ENCODE assay signal across 8 cellular contexts in genomic region chr10:90871761-90872647, GRCh38. TPM values are rescaled to one million over a fixed set of nuclear protein-coding genes. Genes with fewer than 3 reads are reported as not detected.
DNase-seq lines count a peak whose midpoint lies in the region; ATAC-seq and TF ChIP-seq lines count a peak whose summit lies in the region.

TSS of gene RPP30 (plus strand) at chr10:90871974. CDS start at chr10:90871987, 13 bp downstream.

- H3K27ac ChIP-seq in DND-41 (ENCODE audit: low read length) = peak within 1 kb of the TSS; percentile 72
- peak within 1 kb of the TSS; percentile 77 for H3K27ac ChIP-seq in RWPE1

- peaks cover 17% of the 10 kb centered on the region for H3K36me3 ChIP-seq in DND-41 (ENCODE audit: insufficient read depth, low read length)

- TF ChIP-seq CTCF in DND-41 (IDR thresholded peaks at IDR 0.05; ENCODE audit: borderline replicate concordance, extremely low read depth, low read length, poor library complexity, severe bottlenecking) (no peak), RWPE1 (conservative IDR thresholded peaks at IDR 0.05; ENCODE audit: low read depth) (no peak), fibroblast of mammary gland (conservative IDR thresholded peaks at IDR 0.05; ENCODE audit: control insufficient read depth, insufficient read depth, low read depth, low read length) (no peak)

- H3K4me1 ChIP-seq in DND-41 (ENCODE audit: insufficient read depth, low read length) = peaks cover 32% of the 10 kb centered on the region

- peaks cover 10% of the 10 kb centered on the region for H3K9me3 Mint-ChIP-seq in activated T-helper 2 cell treated with anti-CD3 and anti-CD28 coated beads, Interferon-gamma antibody, Interleukin-2, Interleukin-4, amounts not matched to agents 10 μg/mL and 5 μg/mL and 100 μg/mL, durations not matched to agents 14 hours and 24 hours and 36 hours
- H3K9me3 Mint-ChIP-seq in naive thymus-derived CD8-positive, alpha-beta T cell = peaks cover 0 to 7% (median 0%) of the 10 kb centered on the region in 9 donors

- H3K4me2 ChIP-seq in DND-41 (ENCODE audit: insufficient read depth, low read length) = peak within 1 kb of the TSS; percentile 84

- POLR2A ChIA-PET in RWPE1 (lab: Yijun Ruan, JAX; ENCODE audit: low non-redundant PET) = interaction anchor here (0.6 kb wide), 1 partner anchor 1024 kb away, joined by 4 read pairs; no protein-coding TSS in a partner anchor
- POLR2A ChIA-PET in naive thymus-derived CD8-positive, alpha-beta T cell (lab: Charles Lee) = interaction anchor here (1.4 kb wide), 1 partner anchor 292 kb away, joined by 5 read pairs; no protein-coding TSS in a partner anchor

- intact Hi-C loops in activated T-helper 2 cell treated with anti-CD3 and anti-CD28 coated beads, Interferon-gamma antibody, Interleukin-2, Interleukin-4, amounts not matched to agents 10 μg/mL and 5 μg/mL and 100 μg/mL, durations not matched to agents 14 hours and 24 hours and 36 hours (cut with micrococcal nuclease) = loop anchor here (1.0 to 5.0 kb wide), 9 partner anchors 13 to 1170 kb away; partner anchors contain the start of genes HTR7 and KIF20B

- DNase-seq in DND-41 (peak; percentile 81), RWPE1 (ENCODE audit: low spot score) (peak; percentile 92), fibroblast of mammary gland (ENCODE audit: low read depth) (peak; percentile 72)
- DNase-seq in Jurkat, Clone E6-1 (ENCODE audit: low read depth, low spot score) = peak; percentile 61
- DNase-seq in activated T-helper 2 cell treated with anti-CD3 and anti-CD28 coated beads, Interferon-gamma antibody, Interleukin-2, Interleukin-4, amounts not matched to agents 10 μg/mL and 5 μg/mL and 100 μg/mL, durations not matched to agents 14 hours and 24 hours and 36 hours (ENCODE audit: low spot score) = peak; percentile 76
- DNase-seq in naive thymus-derived CD8-positive, alpha-beta T cell = peak; percentile 67 to 84 (median 76)
- DNase-seq in stimulated activated naive CD8-positive, alpha-beta T cell treated with anti-CD3 and anti-CD28 coated beads, Interleukin-15, Interleukin-2, amounts not matched to agents 100 U/mL and 50 U/mL, for 24 hours = peak; percentile 86

- H3K4me1 Mint-ChIP-seq in activated T-helper 2 cell treated with anti-CD3 and anti-CD28 coated beads, Interferon-gamma antibody, Interleukin-2, Interleukin-4, amounts not matched to agents 10 μg/mL and 5 μg/mL and 100 μg/mL, durations not matched to agents 14 hours and 24 hours and 36 hours (ENCODE audit: low read depth) = peaks cover 25% of the 10 kb centered on the region
- peaks cover 10 to 33% (median 32%) of the 10 kb centered on the region in 4 donors for H3K4me1 Mint-ChIP-seq in naive thymus-derived CD8-positive, alpha-beta T cell

- peak within 1 kb of the TSS; percentile 100 for H3K4me3 Mint-ChIP-seq in activated T-helper 2 cell treated with anti-CD3 and anti-CD28 coated beads, Interferon-gamma antibody, Interleukin-2, Interleukin-4, amounts not matched to agents 10 μg/mL and 5 μg/mL and 100 μg/mL, durations not matched to agents 14 hours and 24 hours and 36 hours (ENCODE audit: low read depth)
- peak within 1 kb of the TSS; percentile 93 to 99 (median 98) for H3K4me3 Mint-ChIP-seq in naive thymus-derived CD8-positive, alpha-beta T cell

- H3K9me3 ChIP-seq in DND-41 (ENCODE audit: insufficient read depth, low read length, severe bottlenecking) = peaks cover 4% of the 10 kb centered on the region

- H3K9ac ChIP-seq in DND-41 (ENCODE audit: low read depth, low read length) = peak within 1 kb of the TSS; percentile 69

- peak within 1 kb of the TSS; percentile 97 for H3K27ac Mint-ChIP-seq in activated T-helper 2 cell treated with anti-CD3 and anti-CD28 coated beads, Interferon-gamma antibody, Interleukin-2, Interleukin-4, amounts not matched to agents 10 μg/mL and 5 μg/mL and 100 μg/mL, durations not matched to agents 14 hours and 24 hours and 36 hours
- H3K27ac Mint-ChIP-seq in naive thymus-derived CD8-positive, alpha-beta T cell = peak within 1 kb of the TSS; percentile 78 to 96 (median 92)

- CTCF ChIA-PET in RWPE1 (lab: Yijun Ruan, JAX) = interaction anchor here (0.6 to 1.2 kb wide), 6 partner anchors 9 to 427 kb away, joined by 3 to 4 read pairs (median 4); partner anchors contain the start of gene HTR7

- H3K79me2 ChIP-seq in DND-41 (ENCODE audit: insufficient read depth, low read length) = peaks cover 33% of the 10 kb centered on the region

- peak; percentile 100 for ATAC-seq in DND-41 (ENCODE audit: insufficient read depth, low read depth)
- ATAC-seq in GM21717 (IDR thresholded peaks at IDR 0.05; ENCODE audit: unreplicated experiment) = peak; percentile 98
- peak; percentile 99 to 100 for ATAC-seq in naive thymus-derived CD8-positive, alpha-beta T cell
- ATAC-seq in stimulated activated naive CD8-positive, alpha-beta T cell treated with anti-CD3 and anti-CD28 coated beads, Interleukin-15, Interleukin-2, amounts not matched to agents 100 U/mL and 50 U/mL, for 24 hours = peak; percentile 98

- no peaks in the 10 kb centered on the region for H3K27me3 ChIP-seq in DND-41 (ENCODE audit: insufficient read depth, low read length, poor library complexity)

- H3K4me3 ChIP-seq in DND-41 (ENCODE audit: low read depth in 1 of 2, low read length in 2 of 2) (peak within 1 kb of the TSS; percentile 61 to 69), fibroblast of mammary gland (ENCODE audit: control insufficient read depth, low read depth, low read length) (peak within 1 kb of the TSS; percentile 99)
- peak within 1 kb of the TSS; percentile 98 for H3K4me3 ChIP-seq in Jurkat, Clone E6-1 (ENCODE audit: low read length)

- peaks cover 12% of the 10 kb centered on the region for H3K36me3 Mint-ChIP-seq in activated T-helper 2 cell treated with anti-CD3 and anti-CD28 coated beads, Interferon-gamma antibody, Interleukin-2, Interleukin-4, amounts not matched to agents 10 μg/mL and 5 μg/mL and 100 μg/mL, durations not matched to agents 14 hours and 24 hours and 36 hours (ENCODE audit: low read depth)
- peaks cover 5 to 16% (median 10%) of the 10 kb centered on the region in 3 donors for H3K36me3 Mint-ChIP-seq in naive thymus-derived CD8-positive, alpha-beta T cell

- no peaks in the 10 kb centered on the region for H4K20me1 ChIP-seq in DND-41 (ENCODE audit: insufficient read depth, low read length)

- peaks cover 21% of the 10 kb centered on the region for H3K27me3 Mint-ChIP-seq in activated T-helper 2 cell treated with anti-CD3 and anti-CD28 coated beads, Interferon-gamma antibody, Interleukin-2, Interleukin-4, amounts not matched to agents 10 μg/mL and 5 μg/mL and 100 μg/mL, durations not matched to agents 14 hours and 24 hours and 36 hours (ENCODE audit: low read depth)
- peaks cover 6 to 35% (median 22%) of the 10 kb centered on the region in 5 donors for H3K27me3 Mint-ChIP-seq in naive thymus-derived CD8-positive, alpha-beta T cell

- peak within 1 kb of the TSS; percentile 82 for H2AFZ ChIP-seq in DND-41 (ENCODE audit: low read depth, low read length)

RNA-seq across cellular contexts. Expression of gene RPP30, which starts in this region (rescaled TPM):
- polyA plus RNA-seq in Jurkat, Clone E6-1 (2012; ENCODE audit: insufficient read depth, insufficient read length) = 84.4 TPM
- total RNA-seq in activated T-helper 2 cell treated with anti-CD3 and anti-CD28 coated beads, Interferon-gamma antibody, Interleukin-2, Interleukin-4, amounts not matched to agents 10 μg/mL and 5 μg/mL and 100 μg/mL, durations not matched to agents 14 hours and 24 hours and 36 hours = 69.1 and 73.4 TPM in 2 replicates
- total RNA-seq in naive thymus-derived CD8-positive, alpha-beta T cell = 10 to 100 TPM; 35.4 to 35.6 TPM
- 10 to 100 TPM; 36.7 to 48.2 (median 37.7) TPM for polyA plus RNA-seq in naive thymus-derived CD8-positive, alpha-beta T cell

Comparison
In these comparisons a context has a peak if more than half of its experiments do, and no peak if none do; other contexts are left out.
1. Peak in every context shown above with its lines: DNase-seq, ATAC-seq, H3K4me3 ChIP-seq and H3K27ac ChIP-seq.